In genomic region chr2:121479882-121480522, GRCh38 we compare ENCODE assay signal across 8 cellular contexts. TPM values are rescaled to one million over a fixed set of nuclear protein-coding genes. Genes with fewer than 3 reads are reported as not detected.
A peak's percentile ranks its signal among the peaks of the same experiment; 100 is the strongest.
DNase-seq lines count a peak whose midpoint lies in the region; ATAC-seq, FAIRE-seq and TF ChIP-seq lines count a peak whose summit lies in the region.

No MANE protein-coding gene starts in this region.

- peak overlapping the region; percentile 24 for H3K27ac ChIP-seq in muscle layer of duodenum (ENCODE audit: low read length)

- DNase-seq in DMS53 (lab: John Stamatoyannopoulos, UW) (peak; percentile 31), NCI-H187 treated with DMSO at 0.1 percent for 48 hours (lab: John Stamatoyannopoulos, UW) (peak; percentile 26), bronchial epithelial cell (ENCODE audit: low read depth) (peak; percentile 40), NCI-H510A treated with DMSO at 0.1 percent for 48 hours (lab: John Stamatoyannopoulos, UW) (no peak)
- DNase-seq in stimulated activated CD4-positive, alpha-beta T cell treated with anti-CD3 and anti-CD28 coated beads, Interleukin-2, amount 100 ng/mL, for 24 hours = no peak

- H3K36me3 ChIP-seq in bronchial epithelial cell (ENCODE audit: control insufficient read depth, insufficient read depth, low read length) (no peaks in the 10 kb centered on the region), muscle layer of duodenum (ENCODE audit: control insufficient read depth in 1 of 2, insufficient read depth in 2 of 2, low read length in 2 of 2) (no peaks in the 10 kb centered on the region)

- TF ChIP-seq CTCF in bronchial epithelial cell (IDR thresholded peaks at IDR 0.05; ENCODE audit: insufficient read depth, low read length, severe bottlenecking) = peak; percentile 59

- H3K4me1 ChIP-seq in muscle layer of duodenum (ENCODE audit: control insufficient read depth in 1 of 2, insufficient read depth in 2 of 2, low read length in 2 of 2) = peaks cover 16 to 72% of the 10 kb centered on the region in 2 donors

- no peaks in the 10 kb centered on the region for H3K9me3 ChIP-seq in muscle layer of duodenum (ENCODE audit: control insufficient read depth in 1 of 2, low read length in 2 of 2)

- H3K4me3 ChIP-seq in bronchial epithelial cell (ENCODE audit: low read depth, low read length) = no peak overlapping the region
- no peak overlapping the region for H3K4me3 ChIP-seq in muscle layer of duodenum (ENCODE audit: low read depth in 1 of 2, low read length in 2 of 2)

- no peak for FAIRE-seq in bronchial epithelial cell (lab: Jason Lieb, UNC)

- H3K27me3 ChIP-seq in bronchial epithelial cell (ENCODE audit: control insufficient read depth, insufficient read depth, low read length) = no peaks in the 10 kb centered on the region
- no peaks in the 10 kb centered on the region for H3K27me3 ChIP-seq in muscle layer of duodenum (ENCODE audit: low read depth, low read length)

- no peak for ATAC-seq in HG02973 (IDR thresholded peaks at IDR 0.05; ENCODE audit: unreplicated experiment)
- no peak for ATAC-seq in HG03159 (IDR thresholded peaks at IDR 0.05; ENCODE audit: unreplicated experiment)

RNA-seq across cellular contexts. Expression of gene RNU4ATAC, which starts 50.7 kb away (rescaled TPM):
- under 0.01 TPM in 2 replicates for total RNA-seq in bronchial epithelial cell

Comparison
In these comparisons a context has a peak if more than half of its experiments do, and no peak if none do; other contexts are left out.
1. DNase-seq: peak in DMS53 (single experiment), NCI-H187 treated with DMSO at 0.1 percent for 48 hours (single experiment) and bronchial epithelial cell (single experiment); none in stimulated activated CD4-positive, alpha-beta T cell treated with anti-CD3 and anti-CD28 coated beads, Interleukin-2, amount 100 ng/mL, for 24 hours (0 of 2) and NCI-H510A treated with DMSO at 0.1 percent for 48 hours (single experiment).